19 cellular contexts compared by ENCODE assay signal in genomic region chr4:88446124-88446523, GRCh38. TPM values are rescaled to one million over a fixed set of nuclear protein-coding genes. Genes with fewer than 3 reads are reported as not detected.
DNase-seq lines count a peak whose midpoint lies in the region; ATAC-seq and TF ChIP-seq lines count a peak whose summit lies in the region.
"Had no signal": no experiment of that assay in that cellular context is flagged by ENCODE, and none has a peak within 500 bp of the region (broad histone marks: within the 10 kb centered on the region; RNA-seq: fewer than 3 reads in every experiment).

No MANE protein-coding gene starts in this region.

- CTCF ChIA-PET in mammary epithelial cell (lab: Charles Lee; ENCODE audit: low non-redundant PET) = interaction anchor here (0.7 kb wide), 1 partner anchor 10 kb away, joined by 5 read pairs; no protein-coding TSS in a partner anchor

- H3K9me3 ChIP-seq in mammary epithelial cell (replicated peaks; ENCODE audit: insufficient read depth, low read length) = no peaks in the 10 kb centered on the region
- H3K9me3 ChIP-seq in psoas muscle = no peaks in the 10 kb centered on the region

- TF ChIP-seq CTCF in mammary epithelial cell (conservative IDR thresholded peaks at IDR 0.05 in 1 of 2, IDR thresholded peaks at IDR 0.05 in 1 of 2; ENCODE audit: extremely low read depth in 1 of 2, insufficient read depth in 1 of 2, low read depth in 1 of 2, low read length in 2 of 2) (no peak), foreskin keratinocyte (conservative IDR thresholded peaks at IDR 0.05) (no peak), psoas muscle (IDR thresholded peaks at IDR 0.05) (no peak)

- peaks cover 18% of the 10 kb centered on the region for H3K4me1 ChIP-seq in mammary epithelial cell (ENCODE audit: insufficient read depth, low read length)
- H3K4me1 ChIP-seq in foreskin keratinocyte = peaks cover 41% of the 10 kb centered on the region
- H3K4me1 ChIP-seq in psoas muscle = no peaks in the 10 kb centered on the region
- H3K4me1 ChIP-seq: BLaER1 treated with 17β-estradiol and CSF1 and Interleukin-3, amounts not matched to agents 10 nM and 100 nM had no signal

- H3K79me2 ChIP-seq in mammary epithelial cell (ENCODE audit: insufficient read depth, low read length) = no peaks in the 10 kb centered on the region

- peak overlapping the region; percentile 15 for H2AFZ ChIP-seq in mammary epithelial cell (ENCODE audit: low read depth, low read length)
- H2AFZ ChIP-seq: PC-9 had no signal

- BruUV-seq in mammary epithelial cell (replicated peaks; lab: Mats Ljungman, UMichigan) = no TSS peak

- no peaks in the 10 kb centered on the region for H3K36me3 ChIP-seq in mammary epithelial cell (ENCODE audit: insufficient read depth, low read length)
- no peaks in the 10 kb centered on the region for H3K36me3 ChIP-seq in psoas muscle (ENCODE audit: insufficient read depth in 1 of 2, low read depth in 1 of 2)

- dilution Hi-C loops in mammary epithelial cell (cut with HindIII; ENCODE audit: low sequenced_read_pairs) = no loop called here

- H3K4me2 ChIP-seq in mammary epithelial cell (ENCODE audit: insufficient read depth, low read depth, low read length) = no peak overlapping the region
- H3K4me2 ChIP-seq: BLaER1 treated with 17β-estradiol and CSF1 and Interleukin-3, amounts not matched to agents 10 nM and 100 nM; PC-9 had no signal

- no peak overlapping the region for H3K9ac ChIP-seq in mammary epithelial cell (ENCODE audit: insufficient read depth, low read length)
- H3K9ac ChIP-seq: BLaER1 treated with 17β-estradiol and CSF1 and Interleukin-3, amounts not matched to agents 10 nM and 100 nM had no signal

- H3K4me3 ChIP-seq in mammary epithelial cell (replicated peaks in 1 of 3; ENCODE audit: insufficient read depth in 1 of 3, low read depth in 2 of 3, low read length in 3 of 3) (no peak overlapping the region), psoas muscle (no peak overlapping the region)
- H3K4me3 ChIP-seq: BLaER1 treated with 17β-estradiol and CSF1 and Interleukin-3, amounts not matched to agents 10 nM and 100 nM; PC-9; SK-N-MC had no signal

- H3K27ac ChIP-seq in mammary epithelial cell (ENCODE audit: insufficient read depth, low read depth, low read length) (no peak overlapping the region), foreskin keratinocyte (no peak overlapping the region), psoas muscle (no peak overlapping the region)
- H3K27ac ChIP-seq: BLaER1 treated with 17β-estradiol and CSF1 and Interleukin-3, amounts not matched to agents 10 nM and 100 nM; HL-60; PC-9; SK-N-MC had no signal

- no peaks in the 10 kb centered on the region for H4K20me1 ChIP-seq in mammary epithelial cell (ENCODE audit: insufficient read depth, low read length)
- H4K20me1 ChIP-seq: BLaER1 treated with 17β-estradiol and CSF1 and Interleukin-3, amounts not matched to agents 10 nM and 100 nM had no signal

- DNase-seq in EH (ENCODE audit: low read depth) (peak; percentile 9), NCI-H226 (peak; percentile 67), mammary epithelial cell (peak; percentile 48), foreskin keratinocyte (peak in 1 of 2 donors; percentile 76), psoas muscle (no peak), NCI-H526 treated with DMSO at 0.1 percent for 48 hours (lab: John Stamatoyannopoulos, UW) (no peak), activated gamma-delta T cell treated with Interleukin-2 at 50 U/mL for 16 hours (no peak)
- DNase-seq in NK-92 treated with Interleukin-12 subunit alpha and Interleukin-12 subunit beta, amount 100 ng/mL, for 24 hours (lab: John Stamatoyannopoulos, UW) = no peak
- DNase-seq: DND-41, H9, MV-4-11, NCI-H1417, NCI-H1930, NCI-H774, PC-9 had no signal

- intact Hi-C loops in mammary epithelial cell (cut with micrococcal nuclease) (no loop called here), psoas muscle (cut with DNase I) (no loop called here)

- in situ Hi-C loops in mammary epithelial cell (cut with MboI; ENCODE audit: low sequenced_read_pairs in 2 of 2) = no loop called here

- WGBS in mammary epithelial cell (ENCODE audit: low coverage, missing lambda C conversion rate) = 33% methylated on average over 3 of the region's 3 CpGs
- WGBS in psoas muscle, 3 donors = 67 to 70% (median 67%) methylated on average over 3 of the region's 3 CpGs

- ATAC-seq in foreskin keratinocyte (peak; percentile 36), psoas muscle (no peak)
- ATAC-seq: Right ventricle myocardium inferior had no signal

- H3K27me3 ChIP-seq in mammary epithelial cell (ENCODE audit: insufficient read depth, low read length) (no peaks in the 10 kb centered on the region), foreskin keratinocyte (no peaks in the 10 kb centered on the region), psoas muscle (ENCODE audit: insufficient read depth in 3 of 3, low read length in 2 of 3) (no peaks in the 10 kb centered on the region)
- H3K27me3 ChIP-seq: BLaER1 treated with 17β-estradiol and CSF1 and Interleukin-3, amounts not matched to agents 10 nM and 100 nM had no signal

RNA-seq across cellular contexts. Expression of gene HERC5, which starts 10.8 kb away (rescaled TPM):
- 1 to 10 TPM in 1 of 2 donors, under 1 TPM in 1; 0.67 to 1.1 TPM for total RNA-seq in mammary epithelial cell
- polyA plus RNA-seq in mammary epithelial cell = 0.99 TPM
- polyA minus RNA-seq in mammary epithelial cell = 0.83 TPM
- 18.7 and 19.3 TPM in 2 replicates for total RNA-seq in foreskin keratinocyte
- 9.4 and 10.0 TPM in 2 replicates for polyA plus RNA-seq in foreskin keratinocyte
- 1 to 10 TPM in 2 of 4 donors, under 1 TPM in 2; 0.42 to 2.8 (median 1.3) TPM for total RNA-seq in psoas muscle
- polyA plus RNA-seq in psoas muscle = under 1 TPM; 0.51 to 0.79 (median 0.69) TPM

Comparison
In these comparisons a context has a peak if more than half of its experiments do, and no peak if none do; other contexts are left out.
1. DNase-seq: peak in EH (single experiment), NCI-H226 (single experiment) and mammary epithelial cell (single experiment); none in psoas muscle (0 of 2), NCI-H526 treated with DMSO at 0.1 percent for 48 hours (single experiment), activated gamma-delta T cell treated with Interleukin-2 at 50 U/mL for 16 hours (single experiment) and NK-92 treated with Interleukin-12 subunit alpha and Interleukin-12 subunit beta, amount 100 ng/mL, for 24 hours (single experiment).